ENCODE assay signal across 20 cellular contexts in the genomic region with DNA sequence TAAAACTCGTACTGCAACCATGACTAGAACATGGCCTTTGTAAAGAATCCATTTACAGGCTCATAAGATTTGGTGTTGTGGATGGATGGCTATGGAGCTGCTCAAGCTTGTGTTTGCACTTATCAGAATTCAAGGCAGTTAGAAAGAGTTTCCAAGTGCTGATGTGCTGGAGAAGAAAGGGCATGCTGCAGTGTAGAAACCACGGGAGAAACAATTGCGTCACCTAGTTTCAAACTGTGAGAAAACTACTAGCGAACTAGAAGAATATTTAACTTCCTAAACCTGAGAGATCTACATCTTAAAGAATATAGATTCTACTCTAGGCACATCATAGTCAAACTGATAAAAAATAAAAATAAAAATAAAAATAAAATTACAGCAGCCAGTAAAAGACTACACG.
DNase-seq lines count a peak whose midpoint lies in the region; ATAC-seq, FAIRE-seq and TF ChIP-seq lines count a peak whose summit lies in the region.
"Had no signal": no experiment of that assay in that cellular context is flagged by ENCODE, and none has a peak within 500 bp of the region (broad histone marks: within the 10 kb centered on the region; RNA-seq: fewer than 3 reads in every experiment).

No MANE protein-coding gene starts in this region.

- 71% methylated on average over 5 of the region's 5 CpGs for WGBS in HepG2 (ENCODE audit: low lambda C conversion rate)
- 68% methylated on average over 5 of the region's 5 CpGs for WGBS in right lobe of liver (ENCODE audit: insufficient coverage, low coverage, low lambda C conversion rate, missing lambda C conversion rate)
- WGBS in prostate gland, result 86% methylated on average over 5 of the region's 5 CpGs

- peak overlapping the region; percentile 14 for H3K27ac ChIP-seq in HepG2 (ENCODE audit: extremely low read length, insufficient read depth, low read length)
- H3K27ac ChIP-seq in right lobe of liver, result no peak overlapping the region
- H3K27ac ChIP-seq in SU-DHL-6 (ENCODE audit: low read depth, low read length), result peak overlapping the region; percentile 52
- no peak overlapping the region for H3K27ac ChIP-seq in prostate gland
- H3K27ac ChIP-seq: BLaER1 treated with 17β-estradiol and CSF1 and Interleukin-3, amounts not matched to agents 10 nM and 100 nM; GM23248; Peyer's patch had no signal

- no TSS peak for BruUV-seq in HepG2 (replicated peaks; lab: Mats Ljungman, UMichigan)

- H3K9me2 ChIP-seq in SU-DHL-6 (replicated peaks; ENCODE audit: insufficient read depth, low read length), result no peaks in the 10 kb centered on the region

- H2AFZ ChIP-seq in HepG2 (ENCODE audit: low read length) (no peak overlapping the region), SU-DHL-6 (ENCODE audit: low read depth, low read length, severe bottlenecking) (no peak overlapping the region)
- H2AFZ ChIP-seq: GM23248 had no signal

- FAIRE-seq in HepG2 (lab: Jason Lieb, UNC), result peak; percentile 26
- FAIRE-seq: A204.1, GM12878 had no signal

- no peak overlapping the region for H3K9ac ChIP-seq in HepG2 (ENCODE audit: insufficient read depth, low read depth, low read length)
- no peak overlapping the region for H3K9ac ChIP-seq in SU-DHL-6 (ENCODE audit: low read length)
- H3K9ac ChIP-seq: BLaER1 treated with 17β-estradiol and CSF1 and Interleukin-3, amounts not matched to agents 10 nM and 100 nM; GM23248 had no signal

- H4K20me1 ChIP-seq in HepG2 (ENCODE audit: insufficient read depth, low read length), result no peaks in the 10 kb centered on the region
- no peaks in the 10 kb centered on the region for H4K20me1 ChIP-seq in SU-DHL-6 (ENCODE audit: low read depth, low read length)
- H4K20me1 ChIP-seq: BLaER1 treated with 17β-estradiol and CSF1 and Interleukin-3, amounts not matched to agents 10 nM and 100 nM had no signal

- H3K79me2 ChIP-seq in HepG2 (ENCODE audit: insufficient read depth, low read length) (no peaks in the 10 kb centered on the region), SU-DHL-6 (ENCODE audit: insufficient read depth, low read length) (no peaks in the 10 kb centered on the region)

- no peaks in the 10 kb centered on the region for H3K27me3 ChIP-seq in HepG2 (ENCODE audit: control insufficient read depth in 1 of 2, insufficient read depth in 2 of 2, low read length in 2 of 2)
- no peaks in the 10 kb centered on the region for H3K27me3 ChIP-seq in right lobe of liver
- no peaks in the 10 kb centered on the region for H3K27me3 ChIP-seq in SU-DHL-6 (ENCODE audit: low read length)
- no peaks in the 10 kb centered on the region for H3K27me3 ChIP-seq in prostate gland (replicated peaks; ENCODE audit: insufficient read depth)
- H3K27me3 ChIP-seq: BLaER1 treated with 17β-estradiol and CSF1 and Interleukin-3, amounts not matched to agents 10 nM and 100 nM; Peyer's patch had no signal

- H3K4me3 ChIP-seq in HepG2 (replicated peaks in 1 of 3; ENCODE audit: insufficient read depth in 1 of 3, low read depth in 2 of 3, low read length in 3 of 3), result no peak overlapping the region
- no peak overlapping the region for H3K4me3 ChIP-seq in right lobe of liver
- H3K4me3 ChIP-seq in SU-DHL-6 (ENCODE audit: insufficient read depth, low read length, poor library complexity, severe bottlenecking), result no peak overlapping the region
- H3K4me3 ChIP-seq in prostate gland, result no peak overlapping the region
- H3K4me3 ChIP-seq: BLaER1 treated with 17β-estradiol and CSF1 and Interleukin-3, amounts not matched to agents 10 nM and 100 nM; GM12878; GM23248; Peyer's patch had no signal

- POLR2A ChIA-PET in HepG2 (lab: Yijun Ruan, JAX), result no interaction called here

- in situ Hi-C loops in HepG2 (cut with HindIII; ENCODE audit: extremely low pct_ligation_motif_present, low pct_unique_long_range_greater_than_20kb), result loop anchor here (5.0 kb wide), 1 partner anchor 51 kb away; no protein-coding TSS in a partner anchor

- CTCF ChIA-PET in HepG2 (lab: Yijun Ruan, JAX; ENCODE audit: low intra/inter-chr PET ratio, low total read pairs), result no interaction called here

- H3K9me3 ChIP-seq in HepG2 (ENCODE audit: low read length) (no peaks in the 10 kb centered on the region), right lobe of liver (no peaks in the 10 kb centered on the region), SU-DHL-6 (ENCODE audit: insufficient read depth, low read length) (no peaks in the 10 kb centered on the region), prostate gland (no peaks in the 10 kb centered on the region)
- H3K9me3 ChIP-seq: Peyer's patch had no signal

- H3K36me3 ChIP-seq in HepG2 (replicated peaks in 1 of 2; ENCODE audit: control insufficient read depth in 1 of 2, insufficient read depth in 2 of 2, low read length in 2 of 2) (no peaks in the 10 kb centered on the region), right lobe of liver (no peaks in the 10 kb centered on the region), SU-DHL-6 (ENCODE audit: low read length) (peaks cover 6% of the 10 kb centered on the region; the same call in 1 of the 2 replicates), prostate gland (no peaks in the 10 kb centered on the region)
- H3K36me3 ChIP-seq: Peyer's patch had no signal

- no peak for TF ChIP-seq RAD21 in HepG2 (CRISPR knock-in tag; IDR thresholded peaks at IDR 0.05)

- no peak for ATAC-seq in HepG2
- ATAC-seq in right lobe of liver, result no peak
- ATAC-seq: GM12878, Right ventricle myocardium inferior, SK-N-SH treated with all-trans-retinoic acid at 6 μM for 48 hours had no signal

- TF ChIP-seq EP300 in HepG2 (IDR thresholded peaks at IDR 0.05; ENCODE audit: low read depth in 2 of 2, low read length in 2 of 2), result no peak
- TF ChIP-seq EP300 in HepG2 (CRISPR knock-in tag; IDR thresholded peaks at IDR 0.05; ENCODE audit: borderline replicate concordance), result no peak

- H3K4me2 ChIP-seq in HepG2 (ENCODE audit: low read depth, low read length) (no peak overlapping the region), SU-DHL-6 (ENCODE audit: low read depth, low read length, poor library complexity, severe bottlenecking) (no peak overlapping the region)

- intact Hi-C loops in HepG2 (cut with micrococcal nuclease; ENCODE audit: unreplicated experiment) (no loop called here), right lobe of liver (cut with DNase I) (no loop called here), prostate gland (cut with DNase I) (no loop called here)

- TF ChIP-seq POLR2A in HepG2 (IDR thresholded peaks at IDR 0.05; ENCODE audit: insufficient read depth in 1 of 2, low read depth in 2 of 2, low read length in 2 of 2) (no peak), right lobe of liver (IDR thresholded peaks at IDR 0.05) (no peak), prostate gland (IDR thresholded peaks at IDR 0.05) (no peak)

- DNase-seq in HepG2 (ENCODE audit: low spot score) (no peak), right lobe of liver (no peak), fibroblast of peridontal ligament (ENCODE audit: extremely low read depth) (peak; percentile 18), NCI-H774 (lab: John Stamatoyannopoulos, UW) (no peak), inferior parietal cortex (ENCODE audit: extremely low spot score) (no peak), prostate gland (ENCODE audit: low spot score) (no peak), NK-92 (lab: John Stamatoyannopoulos, UW; ENCODE audit: unreplicated experiment) (no peak)
- DNase-seq: GDM1, GM23248, NCI-H1417, NCI-H1930, NCI-H446, NCI-H69, Peyer's patch had no signal

- peaks cover 45% of the 10 kb centered on the region for H3F3A ChIP-seq in SU-DHL-6 (ENCODE audit: insufficient read depth)

- H3K4me1 ChIP-seq in HepG2 (ENCODE audit: insufficient read depth, low read length), result peaks cover 58% of the 10 kb centered on the region
- peaks cover 0 to 11% (median 0%) of the 10 kb centered on the region in 4 donors for H3K4me1 ChIP-seq in right lobe of liver
- H3K4me1 ChIP-seq in prostate gland (replicated peaks), result no peaks in the 10 kb centered on the region
- H3K4me1 ChIP-seq: Peyer's patch had no signal

- no peak for TF ChIP-seq CTCF in HepG2 (CRISPR knock-in tag; IDR thresholded peaks at IDR 0.05)
- TF ChIP-seq CTCF in right lobe of liver (IDR thresholded peaks at IDR 0.05), result no peak
- TF ChIP-seq CTCF in SU-DHL-6 (IDR thresholded peaks at IDR 0.05; ENCODE audit: insufficient read depth, low read length, poor library complexity, severe bottlenecking), result no peak
- TF ChIP-seq CTCF in prostate gland (IDR thresholded peaks at IDR 0.05), result no peak

TF ChIP-seq in HepG2, 621 proteins besides CTCF, POLR2A, EP300 and RAD21 (continues in another document):
- TF ChIP-seq ZNF839 (CRISPR knock-in tag; IDR thresholded peaks at IDR 0.05; ENCODE audit: borderline replicate concordance) (no peak), KLF6 (CRISPR knock-in tag; IDR thresholded peaks at IDR 0.05) (no peak), CEBPB (IDR thresholded peaks at IDR 0.05; ENCODE audit: borderline replicate concordance, low read depth, low read length) (peak; percentile 82), GATAD2A (CRISPR knock-in tag; IDR thresholded peaks at IDR 0.05) (peak; percentile 45; the same call in 1 of the 2 replicates), SOX13 (IDR thresholded peaks at IDR 0.05) (no peak), SOX13 (CRISPR knock-in tag; conservative IDR thresholded peaks at IDR 0.05 in 1 of 2, IDR thresholded peaks at IDR 0.05 in 1 of 2) (peak in 1 of 2 experiments; percentile 21; a peak in 1 of 4 replicates), ATF7 (IDR thresholded peaks at IDR 0.05) (no peak), ATF7 (CRISPR knock-in tag; IDR thresholded peaks at IDR 0.05) (no peak), CEBPG (CRISPR knock-in tag; IDR thresholded peaks at IDR 0.05) (peak; percentile 79), ZNF121 (CRISPR knock-in tag; IDR thresholded peaks at IDR 0.05) (no peak)
- TF ChIP-seq, protein P1, sequence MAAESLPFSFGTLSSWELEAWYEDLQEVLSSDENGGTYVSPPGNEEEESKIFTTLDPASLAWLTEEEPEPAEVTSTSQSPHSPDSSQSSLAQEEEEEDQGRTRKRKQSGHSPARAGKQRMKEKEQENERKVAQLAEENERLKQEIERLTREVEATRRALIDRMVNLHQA (CRISPR knock-in tag; IDR thresholded peaks at IDR 0.05), result no peak
- TF ChIP-seq, protein P2, sequence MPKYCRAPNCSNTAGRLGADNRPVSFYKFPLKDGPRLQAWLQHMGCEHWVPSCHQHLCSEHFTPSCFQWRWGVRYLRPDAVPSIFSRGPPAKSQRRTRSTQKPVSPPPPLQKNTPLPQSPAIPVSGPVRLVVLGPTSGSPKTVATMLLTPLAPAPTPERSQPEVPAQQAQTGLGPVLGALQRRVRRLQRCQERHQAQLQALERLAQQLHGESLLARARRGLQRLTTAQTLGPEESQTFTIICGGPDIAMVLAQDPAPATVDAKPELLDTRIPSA (CRISPR knock-in tag; IDR thresholded peaks at IDR 0.05; ENCODE audit: borderline replicate concordance), result no peak
- TF ChIP-seq, protein P3, sequence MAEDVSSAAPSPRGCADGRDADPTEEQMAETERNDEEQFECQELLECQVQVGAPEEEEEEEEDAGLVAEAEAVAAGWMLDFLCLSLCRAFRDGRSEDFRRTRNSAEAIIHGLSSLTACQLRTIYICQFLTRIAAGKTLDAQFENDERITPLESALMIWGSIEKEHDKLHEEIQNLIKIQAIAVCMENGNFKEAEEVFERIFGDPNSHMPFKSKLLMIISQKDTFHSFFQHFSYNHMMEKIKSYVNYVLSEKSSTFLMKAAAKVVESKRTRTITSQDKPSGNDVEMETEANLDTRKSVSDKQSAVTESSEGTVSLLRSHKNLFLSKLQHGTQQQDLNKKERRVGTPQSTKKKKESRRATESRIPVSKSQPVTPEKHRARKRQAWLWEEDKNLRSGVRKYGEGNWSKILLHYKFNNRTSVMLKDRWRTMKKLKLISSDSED (CRISPR knock-in tag; IDR thresholded peaks at IDR 0.05), result no peak

Comparison
In these comparisons a context has a peak if more than half of its experiments do, and no peak if none do; other contexts are left out.
1. H3K27ac ChIP-seq: peak in HepG2 (single experiment) and SU-DHL-6 (single experiment); none in right lobe of liver (0 of 3) and prostate gland (0 of 2).